Comparison of ENCODE assay signal across 8 cellular contexts in the genomic region with DNA sequence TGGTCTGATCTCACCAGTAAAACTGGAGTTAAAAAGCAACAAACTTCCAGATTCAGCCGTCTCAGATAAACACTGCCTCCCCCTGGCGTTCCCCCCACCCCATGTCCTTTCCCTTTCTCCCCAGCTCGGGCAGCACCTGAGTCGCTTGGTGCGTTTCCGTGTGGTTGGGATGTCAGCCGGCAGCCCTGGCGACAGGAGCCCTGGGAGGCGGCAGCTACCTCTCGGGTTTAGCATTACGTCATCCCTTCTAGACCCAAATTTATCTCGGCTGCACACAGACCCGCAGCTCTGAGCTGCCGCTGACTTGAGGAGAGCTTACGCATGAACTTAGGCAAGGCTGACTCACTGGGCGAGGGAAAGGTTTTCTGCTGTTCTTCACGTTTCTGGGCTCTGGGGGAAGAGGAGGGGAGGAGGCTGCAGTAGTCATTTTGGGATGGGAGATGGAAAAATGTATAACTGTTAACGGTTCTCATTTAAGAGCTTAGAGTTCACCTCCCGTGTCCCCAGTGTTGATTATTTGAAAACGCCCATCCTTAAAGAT. TPM values are rescaled to one million over a fixed set of nuclear protein-coding genes. Genes with fewer than 3 reads are reported as not detected.
DNase-seq lines count a peak whose midpoint lies in the region; ATAC-seq and TF ChIP-seq lines count a peak whose summit lies in the region.

No MANE protein-coding gene starts in this region.

- H3K27me3 Mint-ChIP-seq in mesothelial cell of epicardium (ENCODE audit: low read depth): no peaks in the 10 kb centered on the region

- no peaks in the 10 kb centered on the region for H3K27me3 ChIP-seq in effector memory CD4-positive, alpha-beta T cell (replicated peaks; ENCODE audit: control insufficient read depth, insufficient read depth, low read length, poor library complexity, severe bottlenecking)

- no peaks in the 10 kb centered on the region for H3K36me3 Mint-ChIP-seq in mesothelial cell of epicardium

- no peaks in the 10 kb centered on the region for H3K36me3 ChIP-seq in effector memory CD4-positive, alpha-beta T cell (ENCODE audit: control insufficient read depth, insufficient read depth, low read length)

- H3K4me1 ChIP-seq in effector memory CD4-positive, alpha-beta T cell (ENCODE audit: control insufficient read depth, insufficient read depth, low read length, poor library complexity, severe bottlenecking): peaks cover 8% of the 10 kb centered on the region

- H3K27ac Mint-ChIP-seq in mesothelial cell of epicardium: peak overlapping the region; percentile 95

- peak overlapping the region; percentile 71 for H3K4me3 Mint-ChIP-seq in mesothelial cell of epicardium

- DNase-seq in 8988T (peak; percentile 39), NCI-H446 treated with DMSO at 0.1 percent for 48 hours (lab: John Stamatoyannopoulos, UW) (peak; percentile 65), mesothelial cell of epicardium (ENCODE audit: low spot score in 2 of 2, unreplicated experiment in 2 of 2) (peak; percentile 33 to 54)
- DNase-seq in activated CD8-positive, alpha-beta memory T cell treated with anti-CD3 and anti-CD28 coated beads for 24 hours: peak; percentile 80
- peak; percentile 73 to 76 (median 76) for DNase-seq in effector memory CD4-positive, alpha-beta T cell
- DNase-seq in stimulated activated CD8-positive, alpha-beta memory T cell treated with anti-CD3 and anti-CD28 coated beads, Interleukin-4, amount 100 ng/mL, for 24 hours (ENCODE audit: low read depth): peak; percentile 53

- no peak for TF ChIP-seq CTCF in mesothelial cell of epicardium (IDR thresholded peaks at IDR 0.05; ENCODE audit: unreplicated experiment)

- TF ChIP-seq POLR2A in GM18505 (IDR thresholded peaks at IDR 0.05; ENCODE audit: borderline replicate concordance, extremely low read depth, insufficient read depth, insufficient read length): no peak

- H3K4me1 Mint-ChIP-seq in mesothelial cell of epicardium: peaks cover 25% of the 10 kb centered on the region

- ATAC-seq in GM18505 (IDR thresholded peaks at IDR 0.05; ENCODE audit: unreplicated experiment) (peak; percentile 47), HG03060 (IDR thresholded peaks at IDR 0.05; ENCODE audit: low read depth, unreplicated experiment) (peak; percentile 52)

- peak overlapping the region; percentile 28 for H3K27ac ChIP-seq in effector memory CD4-positive, alpha-beta T cell (ENCODE audit: insufficient read depth, low read length, poor library complexity, severe bottlenecking)

- peak overlapping the region; percentile 23 for H3K4me3 ChIP-seq in effector memory CD4-positive, alpha-beta T cell (ENCODE audit: insufficient read depth, low read depth, low read length, poor library complexity, severe bottlenecking)

- H3K9me3 ChIP-seq in effector memory CD4-positive, alpha-beta T cell (ENCODE audit: control insufficient read depth, low read length): no peaks in the 10 kb centered on the region

- no peaks in the 10 kb centered on the region for H3K9me3 Mint-ChIP-seq in mesothelial cell of epicardium

RNA-seq across cellular contexts. Expression of a gene that starts 14.4 kb away (rescaled TPM):
- total RNA-seq in mesothelial cell of epicardium: 28.3 to 32.7 TPM (median 30.6 TPM) in 3 replicates

Comparison
In these comparisons a context has a peak if more than half of its experiments do, and no peak if none do; other contexts are left out.
1. Peak in every context shown above with its lines: DNase-seq, ATAC-seq, H3K4me3 ChIP-seq and H3K27ac ChIP-seq.